In genomic region chr7:97005764-97006145, GRCh38 we compare ENCODE assay signal across 8 cellular contexts. TPM values are rescaled to one million over a fixed set of nuclear protein-coding genes. Genes with fewer than 3 reads are reported as not detected.
DNase-seq lines count a peak whose midpoint lies in the region; ATAC-seq and TF ChIP-seq lines count a peak whose summit lies in the region.

No MANE protein-coding gene starts in this region.

- H3K9me2 ChIP-seq in GM23248 (ENCODE audit: insufficient read depth), result no peaks in the 10 kb centered on the region

- TF ChIP-seq CTCF in A673 (conservative IDR thresholded peaks at IDR 0.05; ENCODE audit: low read depth, low read length), result no peak
- TF ChIP-seq CTCF in astrocyte of the cerebellum (IDR thresholded peaks at IDR 0.05; ENCODE audit: low read depth, low read length, missing control alignments), result no peak

- H3K9me3 ChIP-seq in A673 (ENCODE audit: low read depth, low read length, poor library complexity, severe bottlenecking) (no peaks in the 10 kb centered on the region), GM23248 (ENCODE audit: low read depth) (no peaks in the 10 kb centered on the region), mesodermal cell (ENCODE audit: control insufficient read depth, low read length) (no peaks in the 10 kb centered on the region)

- H3F3A ChIP-seq in GM23248 (ENCODE audit: insufficient read depth), result no peaks in the 10 kb centered on the region

- H3K36me3 ChIP-seq in A673 (ENCODE audit: insufficient read depth, low read length, poor library complexity, severe bottlenecking), result peaks cover 14% of the 10 kb centered on the region
- no peaks in the 10 kb centered on the region for H3K36me3 ChIP-seq in GM23248 (ENCODE audit: low read depth)
- H3K36me3 ChIP-seq in mesodermal cell (ENCODE audit: control insufficient read depth, insufficient read depth, low read length), result no peaks in the 10 kb centered on the region

- peak overlapping the region; percentile 57; the same call in 1 of the 2 replicates for H2AFZ ChIP-seq in GM23248

- BruUV-seq in A673 (replicated peaks; lab: Mats Ljungman, UMichigan), result TSS peak; percentile 19

- POLR2A ChIA-PET in A673 (lab: Charles Lee; ENCODE audit: low non-redundant PET), result interaction anchor here (0.6 kb wide), 1 partner anchor 13 kb away, joined by 5 read pairs; no protein-coding TSS in a partner anchor

- 2 to 5% methylated on average over 12 to 20 of the region's 20 CpGs for WGBS in GM23248 (ENCODE audit: low coverage in 1 of 2, low lambda C conversion rate in 2 of 2, missing lambda C conversion rate in 2 of 2), 2 experiments
- 0% methylated on average over 6 to 19 of the region's 20 CpGs for WGBS in mesodermal cell (ENCODE audit: insufficient coverage in 2 of 2), 2 experiments

- peak overlapping the region; percentile 57 for H3K4me3 ChIP-seq in A673 (ENCODE audit: low read depth, low read length, poor library complexity, severe bottlenecking)
- H3K4me3 ChIP-seq in GM23248, result peak overlapping the region; percentile 47
- peak overlapping the region; percentile 21 for H3K4me3 ChIP-seq in astrocyte of the cerebellum (ENCODE audit: low read depth, low read length)
- peak overlapping the region; percentile 30 for H3K4me3 ChIP-seq in mesodermal cell (ENCODE audit: extremely low read depth, insufficient read depth, low read length, poor library complexity, severe bottlenecking)

- H3K4me1 ChIP-seq in A673 (ENCODE audit: insufficient read depth, low read length, poor library complexity, severe bottlenecking) (peaks cover 20% of the 10 kb centered on the region), GM23248 (ENCODE audit: insufficient read depth) (no peaks in the 10 kb centered on the region), mesodermal cell (ENCODE audit: control insufficient read depth, insufficient read depth, low read length, poor library complexity, severe bottlenecking) (no peaks in the 10 kb centered on the region)

- intact Hi-C loops in A673 (cut with micrococcal nuclease; ENCODE audit: unreplicated experiment), result loop anchor here (5.0 to 10.0 kb wide), 2 partner anchors 61 to 188 kb away; no protein-coding TSS in a partner anchor

- H3K27ac ChIP-seq in A673 (ENCODE audit: low read depth, low read length, poor library complexity, severe bottlenecking) (peak overlapping the region; percentile 65), GM23248 (no peak overlapping the region), mesodermal cell (ENCODE audit: low read depth, low read length, severe bottlenecking) (no peak overlapping the region)

- no peaks in the 10 kb centered on the region for H3K79me2 ChIP-seq in GM23248 (ENCODE audit: insufficient read depth)

- H3K27me3 ChIP-seq in A673 (replicated peaks; ENCODE audit: insufficient read depth, low read depth, low read length, poor library complexity), result peaks cover 5% of the 10 kb centered on the region
- peaks cover 91% of the 10 kb centered on the region for H3K27me3 ChIP-seq in GM23248 (replicated peaks; ENCODE audit: insufficient read depth)

- in situ Hi-C loops in GM23248 (cut with MboI), result no loop called here
- in situ Hi-C loops in astrocyte of the cerebellum (cut with HindIII; ENCODE audit: low sequenced_read_pairs), result no loop called here

- peak overlapping the region; percentile 61 for H3K4me2 ChIP-seq in GM23248 (ENCODE audit: unreplicated experiment)

- ATAC-seq in GM18517 (IDR thresholded peaks at IDR 0.05; ENCODE audit: unreplicated experiment), result no peak

- no peak for DNase-seq in A673 (ENCODE audit: low spot score)
- DNase-seq in GM23248, result no peak
- DNase-seq in astrocyte of the cerebellum (ENCODE audit: low read depth), result no peak
- DNase-seq in DMS53 treated with DMSO at 0.1 percent for 48 hours (lab: John Stamatoyannopoulos, UW; ENCODE audit: unreplicated experiment), result no peak
- DNase-seq in stimulated activated CD4-positive, alpha-beta T cell treated with anti-CD3 and anti-CD28 coated beads, Interleukin-4, amount 100 ng/mL, for 24 hours, result no peak
- DNase-seq in DMS153 (lab: John Stamatoyannopoulos, UW), result no peak

- H3K9ac ChIP-seq in GM23248, result no peak overlapping the region

- CTCF ChIA-PET in A673 (lab: Charles Lee), result interaction anchor here (1.3 to 1.5 kb wide), 2 partner anchors 19 to 22 kb away, joined by 4 to 9 read pairs; partner anchors contain the start of gene DLX5

- H4K20me1 ChIP-seq in GM23248 (ENCODE audit: insufficient read depth), result no peaks in the 10 kb centered on the region

RNA-seq across cellular contexts. Expression of gene DLX6, which starts 0.4 kb away (rescaled TPM):
- 17.9 and 19.3 TPM in 2 replicates for total RNA-seq in A673 (2021)
- not detected in 2 replicates for total RNA-seq in GM23248 (2014; rRNA removed; shearing (Covaris generic))
- polyA plus RNA-seq in GM23248 (2016; fragmentation: Nextera tagmentation; extraction: Ambion mirVana), result not detected in 2 replicates
- polyA plus RNA-seq in mesodermal cell (2013, experiment 1 of 2), result 1.6 TPM
- polyA plus RNA-seq in mesodermal cell (2013, experiment 2 of 2), result 1.0 TPM

RNA-seq across cellular contexts. Expression of gene DLX5, which starts 18.9 kb away (rescaled TPM):
- 69.6 and 82.1 TPM in 2 replicates for total RNA-seq in A673 (2021)
- total RNA-seq in GM23248 (2014; rRNA removed; shearing (Covaris generic)), result not detected in 2 replicates
- polyA plus RNA-seq in GM23248 (2016; fragmentation: Nextera tagmentation; extraction: Ambion mirVana), result not detected in 2 replicates
- 6.0 TPM for polyA plus RNA-seq in mesodermal cell (2013, experiment 1 of 2)
- 4.1 TPM for polyA plus RNA-seq in mesodermal cell (2013, experiment 2 of 2)

Comparison
In these comparisons a context has a peak if more than half of its experiments do, and no peak if none do; other contexts are left out.
1. RNA of gene DLX6, which starts 0.4 kb away (total RNA-seq): 17.9 to 19.3 TPM in A673; not detected in GM23248; every median in the first group is over 10 times any median in the second.
2. RNA of gene DLX5, which starts 18.9 kb away (total RNA-seq): 69.6 to 82.1 TPM in A673; not detected in GM23248; every median in the first group is over 10 times any median in the second.
3. Peak in every context shown above with its lines, with median percentiles within 50 percentile points of each other: H3K4me3 ChIP-seq.